In the genomic region with DNA sequence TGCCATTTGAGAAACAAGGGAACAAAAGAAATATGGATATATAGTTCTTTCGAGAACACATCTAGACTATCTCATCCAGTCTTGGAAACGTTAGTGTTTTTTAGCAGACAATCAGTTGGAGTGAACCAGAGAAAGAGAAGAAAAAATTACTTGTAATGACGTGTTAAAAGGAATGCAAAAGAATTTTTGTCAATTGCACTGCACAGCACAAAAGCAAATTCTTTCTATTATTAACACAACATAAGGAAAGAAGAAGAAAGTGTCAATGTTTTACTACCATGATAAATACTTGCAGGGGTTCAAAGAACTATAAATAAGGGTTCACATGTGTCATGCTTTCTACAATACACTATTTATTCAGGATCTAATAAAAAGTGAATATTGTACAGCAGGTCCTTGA, we compare ENCODE assay signal across 14 cellular contexts. TPM values are rescaled to one million over a fixed set of nuclear protein-coding genes. Genes with fewer than 3 reads are reported as not detected.
"Had no signal": no experiment of that assay in that cellular context is flagged by ENCODE, and none has a peak within 500 bp of the region (broad histone marks: within the 10 kb centered on the region; RNA-seq: fewer than 3 reads in every experiment).

No MANE protein-coding gene starts in this region.

- H3K4me3 ChIP-seq: body of pancreas, pancreas, vagina had no signal

- H3K9me3 ChIP-seq: body of pancreas, pancreas, vagina had no signal

- H3K27me3 ChIP-seq: body of pancreas, pancreas, vagina had no signal

- DNase-seq: activated CD4-positive, alpha-beta T cell treated with anti-CD3 and anti-CD28 coated beads, Interleukin-2, amount 10 ng/mL, durations not matched to agents 7 days and 5 days; activated CD4-positive, CD25-positive, alpha-beta regulatory T cell; activated CD8-positive, alpha-beta memory T cell treated with anti-CD3 and anti-CD28 coated beads for 24 hours; activated naive CD4-positive, alpha-beta T cell treated with anti-CD3 and anti-CD28 coated beads for 36 hours; body of pancreas; foreskin fibroblast; left colon; pancreas; stimulated activated CD4-positive, alpha-beta T cell treated with anti-CD3 and anti-CD28 coated beads, Interleukin-15, amount 100 ng/mL, for 24 hours; stimulated activated CD4-positive, alpha-beta T cell treated with anti-CD3 and anti-CD28 coated beads, Interleukin-4, amount 100 ng/mL, for 4 hours; T-helper 2 cell had no signal

- H3K36me3 ChIP-seq: pancreas, vagina had no signal

- H3K4me1 ChIP-seq: pancreas had no signal

- H3K27ac ChIP-seq: pancreas, vagina had no signal

- ATAC-seq: body of pancreas; left colon; natural killer cell treated with Interleukin-12 subunit alpha and Interleukin-12 subunit beta and Interleukin-15 and Interleukin-18, amount 100 ng/mL, for 72 hours; pancreas had no signal

RNA-seq across cellular contexts. Expression of a gene that starts 27.5 kb away (rescaled TPM):
- total RNA-seq: activated CD4-positive, alpha-beta T cell treated with anti-CD3 and anti-CD28 coated beads, Interleukin-2, amount 10 ng/mL, durations not matched to agents 7 days and 5 days; activated naive CD4-positive, alpha-beta T cell treated with anti-CD3 and anti-CD28 coated beads for 36 hours; left colon; lung microvascular endothelial cell; natural killer cell treated with Interleukin-12 subunit alpha and Interleukin-12 subunit beta and Interleukin-15 and Interleukin-18, amount 100 ng/mL, for 72 hours; vagina had no signal
